8 cellular contexts compared by ENCODE assay signal in genomic region chrX:153599192-153600031, GRCh38. TPM values are rescaled to one million over a fixed set of nuclear protein-coding genes. Genes with fewer than 3 reads are reported as not detected.
A peak's percentile ranks its signal among the peaks of the same experiment; 100 is the strongest.
DNase-seq lines count a peak whose midpoint lies in the region; ATAC-seq and TF ChIP-seq lines count a peak whose summit lies in the region.

No MANE protein-coding gene starts in this region.

- peak overlapping the region; percentile 90 for H3K4me3 ChIP-seq in coronary artery

- ATAC-seq in GM19023 (IDR thresholded peaks at IDR 0.05; ENCODE audit: unreplicated experiment) (peak; percentile 78), HG03280 (IDR thresholded peaks at IDR 0.05; ENCODE audit: unreplicated experiment) (peak; percentile 91), left lobe of liver (peak; percentile 94)

- DNase-seq in AG09319 (ENCODE audit: extremely low read depth, low read depth) (peak; percentile 60), NCI-H510A (lab: John Stamatoyannopoulos, UW) (peak; percentile 67), coronary artery (ENCODE audit: low spot score) (peak; percentile 87), left lobe of liver (ENCODE audit: low spot score) (peak; percentile 89)
- DNase-seq in activated CD4-positive, alpha-beta T cell treated with anti-CD3 and anti-CD28 coated beads for 48 hours, result peak; percentile 89
- DNase-seq in stimulated activated CD4-positive, alpha-beta T cell treated with anti-CD3 and anti-CD28 coated beads, Interleukin-1b, Interleukin-23, amount 100 ng/mL, for 48 hours, result peak; percentile 87

- H3K27ac ChIP-seq in coronary artery, result peak overlapping the region in 1 of 2 donors; percentile 71

- TF ChIP-seq CTCF in AG09319 (IDR thresholded peaks at IDR 0.05; ENCODE audit: low read depth, low read length) (no peak), coronary artery (IDR thresholded peaks at IDR 0.05) (no peak)

RNA-seq across cellular contexts. Expression of gene CCNQ, which starts 0.5 kb away (rescaled TPM):
- 8.7 TPM for total RNA-seq in left lobe of liver

RNA-seq across cellular contexts. Expression of gene DUSP9, which starts 47.6 kb away (rescaled TPM):
- total RNA-seq in left lobe of liver, result 0.60 TPM
